16 cellular contexts compared by ENCODE assay signal in the genomic region with DNA sequence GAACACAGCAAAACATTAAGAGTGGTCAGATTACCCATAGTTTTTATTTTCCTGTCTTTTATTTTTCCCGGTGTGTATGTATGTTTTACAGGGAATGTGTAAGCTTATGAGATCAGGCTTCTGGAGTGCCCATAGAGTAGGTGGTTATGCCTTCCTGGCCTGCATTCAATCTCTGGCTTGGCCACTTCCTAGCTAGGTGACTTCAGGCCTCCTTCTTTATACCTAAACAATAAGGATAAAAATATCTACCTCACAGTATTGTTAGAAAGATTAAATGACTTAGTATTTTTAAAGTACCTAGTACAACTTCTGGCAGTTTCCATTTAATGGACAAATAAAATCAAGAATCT. TPM values are rescaled to one million over a fixed set of nuclear protein-coding genes. Genes with fewer than 3 reads are reported as not detected.
DNase-seq lines count a peak whose midpoint lies in the region; ATAC-seq and TF ChIP-seq lines count a peak whose summit lies in the region.
"Had no signal": no experiment of that assay in that cellular context is flagged by ENCODE, and none has a peak within 500 bp of the region (broad histone marks: within the 10 kb centered on the region; RNA-seq: fewer than 3 reads in every experiment).

No MANE protein-coding gene starts in this region.

- no peaks in the 10 kb centered on the region for H3K27me3 ChIP-seq in Panc1 (ENCODE audit: control insufficient read depth, insufficient read depth, low read length)
- no peaks in the 10 kb centered on the region for H3K27me3 ChIP-seq in thyroid gland
- H3K27me3 ChIP-seq: BE2C, gastrocnemius medialis, suprapubic skin had no signal

- WGBS in thyroid gland, 2 donors, result 64 to 67% methylated on average over 1 of the region's 1 CpG

- intact Hi-C loops in Panc1 (cut with micrococcal nuclease; ENCODE audit: unreplicated experiment) (no loop called here), thyroid gland (cut with DNase I) (no loop called here)

- TF ChIP-seq CTCF in Panc1 (IDR thresholded peaks at IDR 0.05) (no peak), thyroid gland (IDR thresholded peaks at IDR 0.05) (no peak)

- BruUV-seq in Panc1 (replicated peaks; lab: Mats Ljungman, UMichigan), result no TSS peak

- DNase-seq in Panc1 (ENCODE audit: low read depth, low spot score) (no peak), kidney tubule cell (ENCODE audit: low spot score) (peak; percentile 13), thyroid gland (peak in 1 of 2 donors; percentile 9), putamen (ENCODE audit: low spot score) (no peak)
- DNase-seq: activated effector memory CD4-positive, alpha-beta T cell treated with Interleukin-2 at 50 U/mL for 16 hours; BE2C; DND-41; gastrocnemius medialis; NCI-H1694 treated with DMSO at 0.1 percent for 48 hours; NCI-H446 treated with DMSO at 0.1 percent for 48 hours; SHP77; stimulated activated CD4-positive, alpha-beta T cell treated with anti-CD3 and anti-CD28 coated beads, Interleukin-2, amount 100 ng/mL, for 48 hours had no signal

- H3K4me3 ChIP-seq in Panc1 (ENCODE audit: low read depth in 2 of 2, low read length in 2 of 2), result no peak overlapping the region
- H3K4me3 ChIP-seq in thyroid gland (replicated peaks in 1 of 3), result no peak overlapping the region
- H3K4me3 ChIP-seq: gastrocnemius medialis, suprapubic skin had no signal

- TF ChIP-seq POLR2A in thyroid gland (IDR thresholded peaks at IDR 0.05), result no peak

- H3K9me3 ChIP-seq in Panc1 (ENCODE audit: control insufficient read depth, insufficient read depth, low read depth, low read length) (no peaks in the 10 kb centered on the region), thyroid gland (no peaks in the 10 kb centered on the region)
- H3K9me3 ChIP-seq: BE2C, gastrocnemius medialis, suprapubic skin had no signal

- CTCF ChIA-PET in Panc1 (lab: Charles Lee), result no interaction called here

- H3K27ac ChIP-seq in Panc1 (ENCODE audit: low read length) (no peak overlapping the region), thyroid gland (peak overlapping the region; percentile 13 to 59 (median 41))
- H3K27ac ChIP-seq: gastrocnemius medialis, suprapubic skin had no signal

- POLR2A ChIA-PET in Panc1 (lab: Charles Lee), result no interaction called here

- H3K4me1 ChIP-seq in Panc1 (ENCODE audit: control insufficient read depth, insufficient read depth, low read length), result peaks cover 19% of the 10 kb centered on the region; the same call in 1 of the 2 replicates
- H3K4me1 ChIP-seq in thyroid gland, result peaks cover 7 to 29% of the 10 kb centered on the region in 2 donors

- ATAC-seq in GM19351 (IDR thresholded peaks at IDR 0.05; ENCODE audit: unreplicated experiment) (peak; percentile 13), Panc1 (peak; percentile 68), HG03097 (IDR thresholded peaks at IDR 0.05; ENCODE audit: low FRiP score, unreplicated experiment) (no peak), HG02852 (IDR thresholded peaks at IDR 0.05; ENCODE audit: unreplicated experiment) (no peak)
- ATAC-seq: gastrocnemius medialis had no signal

- in situ Hi-C loops in Panc1 (cut with HindIII; ENCODE audit: low pct_unique_long_range_greater_than_20kb, low sequenced_read_pairs), result no loop called here

- no peaks in the 10 kb centered on the region for H3K36me3 ChIP-seq in Panc1 (ENCODE audit: control insufficient read depth, insufficient read depth, low read length)
- no peaks in the 10 kb centered on the region for H3K36me3 ChIP-seq in thyroid gland
- H3K36me3 ChIP-seq: BE2C, gastrocnemius medialis, suprapubic skin had no signal

RNA-seq across cellular contexts. Expression of a gene that starts 42.4 kb away (rescaled TPM):
- 41.8 TPM for total RNA-seq in Panc1 (2021; ENCODE audit: unreplicated experiment)
- 11.8 TPM for polyA plus RNA-seq in Panc1 (2012; ENCODE audit: insufficient read length)
- total RNA-seq in thyroid gland, result 10 to 100 TPM; 24.4 to 39.7 (median 33.7) TPM

Comparison
In these comparisons a context has a peak if more than half of its experiments do, and no peak if none do; other contexts are left out.
1. ATAC-seq: peak in GM19351 (single experiment) and Panc1 (single experiment); none in HG03097 (single experiment) and HG02852 (single experiment).